ENCODE assay signal across 12 cellular contexts in genomic region chr1:204524986-204525385, GRCh38. TPM values are rescaled to one million over a fixed set of nuclear protein-coding genes. Genes with fewer than 3 reads are reported as not detected.
DNase-seq lines count a peak whose midpoint lies in the region; ATAC-seq and TF ChIP-seq lines count a peak whose summit lies in the region.
"Had no signal": no experiment of that assay in that cellular context is flagged by ENCODE, and none has a peak within 500 bp of the region (broad histone marks: within the 10 kb centered on the region; RNA-seq: fewer than 3 reads in every experiment).

No MANE protein-coding gene starts in this region.

- no peaks in the 10 kb centered on the region for H3K27me3 ChIP-seq in neutrophil
- H3K27me3 ChIP-seq: sigmoid colon had no signal

- H3K4me3 ChIP-seq in neutrophil (ENCODE audit: low read depth in 1 of 2, low read length in 1 of 2): no peak overlapping the region
- H3K4me3 ChIP-seq: sigmoid colon had no signal

- peaks cover 51% of the 10 kb centered on the region for H3K4me1 Mint-ChIP-seq in activated CD4-positive, alpha-beta T cell treated with anti-CD3 and anti-CD28 coated beads, Interleukin-2, amount 10 ng/mL, durations not matched to agents 7 days and 5 days
- peaks cover 34% of the 10 kb centered on the region for H3K4me1 Mint-ChIP-seq in activated CD4-positive, alpha-beta memory T cell treated with anti-CD3 and anti-CD28 coated beads for 36 hours (ENCODE audit: low read depth)

- ATAC-seq in HG02571 (IDR thresholded peaks at IDR 0.05; ENCODE audit: unreplicated experiment) (peak; percentile 32), Right ventricle myocardium superior (ENCODE audit: poor library complexity) (no peak), GM21381 (IDR thresholded peaks at IDR 0.05; ENCODE audit: unreplicated experiment) (no peak)

- no peak overlapping the region for H3K4me3 Mint-ChIP-seq in activated CD4-positive, alpha-beta T cell treated with anti-CD3 and anti-CD28 coated beads, Interleukin-2, amount 10 ng/mL, durations not matched to agents 7 days and 5 days
- no peak overlapping the region for H3K4me3 Mint-ChIP-seq in activated CD4-positive, alpha-beta memory T cell treated with anti-CD3 and anti-CD28 coated beads for 36 hours

- peaks cover 62% of the 10 kb centered on the region for H3K36me3 Mint-ChIP-seq in activated CD4-positive, alpha-beta T cell treated with anti-CD3 and anti-CD28 coated beads, Interleukin-2, amount 10 ng/mL, durations not matched to agents 7 days and 5 days (ENCODE audit: low read depth)
- peaks cover 51% of the 10 kb centered on the region for H3K36me3 Mint-ChIP-seq in activated CD4-positive, alpha-beta memory T cell treated with anti-CD3 and anti-CD28 coated beads for 36 hours

- TF ChIP-seq CTCF in neutrophil (IDR thresholded peaks at IDR 0.05): no peak

- peak overlapping the region; percentile 87 for H3K27ac ChIP-seq in neutrophil
- H3K27ac ChIP-seq: KMS-11, sigmoid colon had no signal

- POLR2A ChIA-PET in activated CD4-positive, alpha-beta T cell treated with anti-CD3 and anti-CD28 coated beads, Interleukin-2, amount 10 ng/mL, durations not matched to agents 7 days and 5 days (lab: Charles Lee): no interaction called here
- POLR2A ChIA-PET in activated CD4-positive, alpha-beta memory T cell treated with anti-CD3 and anti-CD28 coated beads for 36 hours (lab: Charles Lee): interaction anchor here (0.5 to 1.3 kb wide), 3 partner anchors 9 to 18 kb away, joined by 3 to 5 read pairs (median 4); partner anchors contain the start of gene MDM4

- no peak for DNase-seq in activated CD4-positive, alpha-beta T cell treated with anti-CD3 and anti-CD28 coated beads, Interleukin-2, amount 10 ng/mL, durations not matched to agents 7 days and 5 days
- DNase-seq in activated CD4-positive, alpha-beta T cell treated with anti-CD3 and anti-CD28 coated beads, Interleukin-2, amount 50 U/mL, for 48 hours: no peak
- no peak for DNase-seq in activated CD4-positive, alpha-beta memory T cell treated with anti-CD3 and anti-CD28 coated beads for 36 hours
- DNase-seq in Right ventricle myocardium superior: no peak
- no peak for DNase-seq in hippocampal formation (lab: John Stamatoyannopoulos, UW)
- DNase-seq: ACHN, head of caudate nucleus, sigmoid colon had no signal

- no peaks in the 10 kb centered on the region for H3K9me3 ChIP-seq in neutrophil
- H3K9me3 ChIP-seq: sigmoid colon had no signal

- H3K27ac Mint-ChIP-seq in activated CD4-positive, alpha-beta T cell treated with anti-CD3 and anti-CD28 coated beads, Interleukin-2, amount 10 ng/mL, durations not matched to agents 7 days and 5 days: peak overlapping the region; percentile 80
- H3K27ac Mint-ChIP-seq in activated CD4-positive, alpha-beta memory T cell treated with anti-CD3 and anti-CD28 coated beads for 36 hours: peak overlapping the region; percentile 69

- intact Hi-C loops in activated CD4-positive, alpha-beta memory T cell treated with anti-CD3 and anti-CD28 coated beads for 36 hours (cut with micrococcal nuclease): no loop called here
- intact Hi-C loops in Right ventricle myocardium superior (cut with DNase I): no loop called here

- no peaks in the 10 kb centered on the region for H3K27me3 Mint-ChIP-seq in activated CD4-positive, alpha-beta T cell treated with anti-CD3 and anti-CD28 coated beads, Interleukin-2, amount 10 ng/mL, durations not matched to agents 7 days and 5 days
- no peaks in the 10 kb centered on the region for H3K27me3 Mint-ChIP-seq in activated CD4-positive, alpha-beta memory T cell treated with anti-CD3 and anti-CD28 coated beads for 36 hours

- peaks cover 44% of the 10 kb centered on the region for H3K36me3 ChIP-seq in neutrophil

- CTCF ChIA-PET in activated CD4-positive, alpha-beta T cell treated with anti-CD3 and anti-CD28 coated beads, Interleukin-2, amount 10 ng/mL, durations not matched to agents 7 days and 5 days (lab: Charles Lee): interaction anchor here (0.9 to 2.3 kb wide), 6 partner anchors 15 to 94 kb away, joined by 3 to 10 read pairs (median 4); no protein-coding TSS in a partner anchor
- CTCF ChIA-PET in activated CD4-positive, alpha-beta memory T cell treated with anti-CD3 and anti-CD28 coated beads for 36 hours (lab: Charles Lee): interaction anchor here (1.1 to 2.9 kb wide), 4 partner anchors 22 to 282 kb away, joined by 3 to 11 read pairs (median 8); no protein-coding TSS in a partner anchor

- H3K9me3 Mint-ChIP-seq in activated CD4-positive, alpha-beta T cell treated with anti-CD3 and anti-CD28 coated beads, Interleukin-2, amount 10 ng/mL, durations not matched to agents 7 days and 5 days: peaks cover 10% of the 10 kb centered on the region
- peaks cover 16% of the 10 kb centered on the region for H3K9me3 Mint-ChIP-seq in activated CD4-positive, alpha-beta memory T cell treated with anti-CD3 and anti-CD28 coated beads for 36 hours

- peaks cover 36 to 40% of the 10 kb centered on the region in 2 experiments for H3K4me1 ChIP-seq in neutrophil (ENCODE audit: control insufficient read depth in 1 of 2, insufficient read depth in 1 of 2, low read depth in 1 of 2, low read length in 1 of 2)

RNA-seq across cellular contexts. Expression of gene MDM4, which starts 8.8 kb away (rescaled TPM):
- total RNA-seq in activated CD4-positive, alpha-beta T cell treated with anti-CD3 and anti-CD28 coated beads, Interleukin-2, amount 10 ng/mL, durations not matched to agents 7 days and 5 days: 10 to 100 TPM; 95.0 to 98.1 TPM
- total RNA-seq in activated CD4-positive, alpha-beta memory T cell treated with anti-CD3 and anti-CD28 coated beads for 36 hours: 10 to 100 TPM; 88.0 to 90.8 TPM
- total RNA-seq in Right ventricle myocardium superior: 24.2 TPM

RNA-seq across cellular contexts. Expression of gene PIK3C2B, which starts 30.4 kb away (rescaled TPM):
- total RNA-seq in activated CD4-positive, alpha-beta T cell treated with anti-CD3 and anti-CD28 coated beads, Interleukin-2, amount 10 ng/mL, durations not matched to agents 7 days and 5 days: 10 to 100 TPM; 27.4 to 28.9 TPM
- total RNA-seq in activated CD4-positive, alpha-beta memory T cell treated with anti-CD3 and anti-CD28 coated beads for 36 hours: 10 to 100 TPM; 43.4 to 46.4 TPM
- total RNA-seq in Right ventricle myocardium superior: 17.7 TPM
